11 cellular contexts compared by ENCODE assay signal in the genomic region with DNA sequence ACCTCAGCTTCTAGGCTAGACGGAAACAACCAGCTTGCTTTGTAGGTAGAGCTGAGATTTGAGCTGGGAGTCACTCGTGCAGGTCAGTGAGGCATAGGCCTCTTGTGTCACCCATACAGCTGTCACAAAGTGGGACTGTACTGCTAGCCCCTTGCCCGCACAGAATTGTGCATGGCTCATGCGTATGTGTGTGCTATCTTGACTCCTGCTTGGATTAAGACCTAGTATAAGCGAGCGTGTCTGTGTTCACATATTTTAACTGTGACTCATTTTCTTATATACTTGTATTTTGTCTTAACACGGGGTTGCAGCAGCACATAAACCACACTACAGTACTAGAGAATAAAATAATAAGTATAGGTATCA. TPM values are rescaled to one million over a fixed set of nuclear protein-coding genes. Genes with fewer than 3 reads are reported as not detected.
DNase-seq lines count a peak whose midpoint lies in the region; ATAC-seq, FAIRE-seq and TF ChIP-seq lines count a peak whose summit lies in the region.
"Had no signal": no experiment of that assay in that cellular context is flagged by ENCODE, and none has a peak within 500 bp of the region (broad histone marks: within the 10 kb centered on the region; RNA-seq: fewer than 3 reads in every experiment).

No MANE protein-coding gene starts in this region.

- no peak overlapping the region for H2AK5ac ChIP-seq in H1 (ENCODE audit: low read depth, low read length)

- no peak overlapping the region for H3K14ac ChIP-seq in H1 (ENCODE audit: insufficient read length)

- H3K18ac ChIP-seq in H1 (ENCODE audit: extremely low read depth, low read length): peak overlapping the region; percentile 1; the same call in 1 of the 2 replicates

- TF ChIP-seq RAD21 in A549 (conservative IDR thresholded peaks at IDR 0.05 in 1 of 2, IDR thresholded peaks at IDR 0.05 in 1 of 2) (no peak), H1 (IDR thresholded peaks at IDR 0.05 in 1 of 2, conservative IDR thresholded peaks at IDR 0.05 in 1 of 2; ENCODE audit: low read depth in 2 of 2, low read length in 2 of 2) (no peak)

- H4K5ac ChIP-seq in H1 (ENCODE audit: insufficient read length, low read depth, low read length): no peak overlapping the region

- no peaks in the 10 kb centered on the region for H3K9me3 ChIP-seq in A549
- no peaks in the 10 kb centered on the region for H3K9me3 ChIP-seq in H1 (ENCODE audit: insufficient read depth in 2 of 2, low read depth in 1 of 2, low read length in 1 of 2)

- no peak overlapping the region for H2BK20ac ChIP-seq in H1 (ENCODE audit: low read length)

- H3K4me1 ChIP-seq in A549: peaks cover 14% of the 10 kb centered on the region
- H3K4me1 ChIP-seq in H1 (replicated peaks in 1 of 4; ENCODE audit: control insufficient read depth in 3 of 4, insufficient read depth in 4 of 4, low read length in 3 of 4): peaks cover 0 to 18% (median 5%) of the 10 kb centered on the region in 4 experiments

- peak overlapping the region in 4 of 6 donors; percentile 31 to 87 (median 64) for H3K27ac Mint-ChIP-seq in naive B cell
- H3K27ac Mint-ChIP-seq: activated CD8-positive, alpha-beta T cell treated with anti-CD3 and anti-CD28 coated beads, Interleukin-2, amount 10 ng/mL, durations not matched to agents 7 days and 5 days had no signal

- TF ChIP-seq POLR2A in A549 (IDR thresholded peaks at IDR 0.05; ENCODE audit: low read length): no peak
- TF ChIP-seq POLR2A in H1 (IDR thresholded peaks at IDR 0.05; ENCODE audit: control extremely low read depth in 1 of 2, low read depth in 2 of 2, low read length in 2 of 2): no peak

- H3K4me1 Mint-ChIP-seq in naive B cell: peaks cover 19 to 35% (median 20%) of the 10 kb centered on the region in 3 donors
- H3K4me1 Mint-ChIP-seq: neural crest cell had no signal

- no peak overlapping the region for H4K91ac ChIP-seq in H1 (replicated peaks; ENCODE audit: insufficient read length, low read length)

- CTCF ChIA-PET in A549 (lab: Yijun Ruan, JAX) (interaction anchor here (1.2 to 8.8 kb wide), 4 partner anchors 10 to 111 kb away, joined by 3 to 52 read pairs (median 8); no protein-coding TSS in a partner anchor), H1 (lab: Charles Lee; ENCODE audit: partially characterized antibody) (interaction anchor here (0.9 to 6.2 kb wide), 10 partner anchors 8 to 154 kb away, joined by 3 to 27 read pairs (median 4); partner anchors contain the start of gene RAB1A)

- H3K36me3 Mint-ChIP-seq in naive B cell: no peaks in the 10 kb centered on the region

- H3K23ac ChIP-seq in H1 (ENCODE audit: insufficient read length): no peak overlapping the region

- ATAC-seq in A549 (peak; percentile 9 to 12; a peak in 3 of 6 replicates), naive B cell (ENCODE audit: low read depth in 2 of 2) (no peak), HG02938 (IDR thresholded peaks at IDR 0.05; ENCODE audit: unreplicated experiment) (no peak)
- ATAC-seq: activated CD8-positive, alpha-beta T cell treated with anti-CD3 and anti-CD28 coated beads, Interleukin-2, amount 10 ng/mL, durations not matched to agents 7 days and 5 days had no signal

- H4K8ac ChIP-seq in H1 (ENCODE audit: extremely low read depth, insufficient read depth, low read length): no peak overlapping the region

- H3K4me3 Mint-ChIP-seq in naive B cell: no peak overlapping the region
- H3K4me3 Mint-ChIP-seq: activated CD8-positive, alpha-beta T cell treated with anti-CD3 and anti-CD28 coated beads, Interleukin-2, amount 10 ng/mL, durations not matched to agents 7 days and 5 days; neural crest cell had no signal

- TF ChIP-seq CTCF in A549 (IDR thresholded peaks at IDR 0.05) (no peak), H1 (IDR thresholded peaks at IDR 0.05; ENCODE audit: control extremely low read depth in 1 of 3, insufficient read depth in 1 of 3, low read depth in 1 of 3, low read length in 3 of 3) (no peak)

- POLR2A ChIA-PET in A549 (lab: Yijun Ruan, JAX): no interaction called here
- POLR2A ChIA-PET in H1 (lab: Charles Lee; ENCODE audit: partially characterized antibody): interaction anchor here (0.6 to 2.8 kb wide), 5 partner anchors 13 to 109 kb away, joined by 3 to 14 read pairs (median 3); partner anchors contain the start of gene CEP68

- no peak overlapping the region for H2BK120ac ChIP-seq in H1 (replicated peaks; ENCODE audit: low read depth, low read length)

- WGBS in A549 (ENCODE audit: missing lambda C conversion rate): 67% methylated on average over 7 of the region's 7 CpGs
- 86% methylated on average over 7 of the region's 7 CpGs; no CpG with 5 or more reads in 1 of the 2 experiments for WGBS in H1 (ENCODE audit: extremely low coverage in 1 of 2, insufficient coverage in 1 of 2, insufficient read length in 1 of 2, insufficient replicate concordance in 2 of 2, low coverage in 1 of 2, low lambda C conversion rate in 2 of 2, missing lambda C conversion rate in 1 of 2), 2 experiments

- no peaks in the 10 kb centered on the region for H3K79me2 ChIP-seq in H1 (ENCODE audit: control insufficient read depth in 1 of 2, insufficient read depth in 2 of 2, low read length in 2 of 2)

- H3K9me3 Mint-ChIP-seq in naive B cell: no peaks in the 10 kb centered on the region
- H3K9me3 Mint-ChIP-seq: neural crest cell had no signal

- H3K4me2 ChIP-seq in A549: no peak overlapping the region
- no peak overlapping the region for H3K4me2 ChIP-seq in H1 (ENCODE audit: insufficient read depth in 1 of 2, low read depth in 2 of 2, low read length in 2 of 2)

- H4K20me1 ChIP-seq in H1 (replicated peaks in 1 of 2; ENCODE audit: control insufficient read depth in 1 of 2, insufficient read depth in 2 of 2, low read length in 2 of 2): peaks cover 13 to 18% of the 10 kb centered on the region in 2 experiments

- H3K36me3 ChIP-seq in H1 (ENCODE audit: control insufficient read depth in 2 of 4, insufficient read depth in 4 of 4, low read length in 3 of 4): peaks cover 20 to 68% (median 35%) of the 10 kb centered on the region in 4 experiments

- no peak overlapping the region for H2BK15ac ChIP-seq in H1 (ENCODE audit: low read length)

- no peak overlapping the region for H2AFZ ChIP-seq in H1 (ENCODE audit: low read length)

- DNase-seq in A549 (ENCODE audit: low read depth in 1 of 2, low spot score in 1 of 2) (no peak), LHCN-M2 (ENCODE audit: low read depth) (peak; percentile 64), H1 (ENCODE audit: low read depth in 1 of 2, low spot score in 2 of 2) (no peak), naive B cell (no peak), SW 1271 (lab: John Stamatoyannopoulos, UW) (no peak), NCI-H2171 (lab: John Stamatoyannopoulos, UW) (no peak), kidney glomerular epithelial cell (lab: John Stamatoyannopoulos, UW) (no peak)
- DNase-seq: activated CD8-positive, alpha-beta T cell treated with anti-CD3 and anti-CD28 coated beads, Interleukin-2, amount 10 ng/mL, durations not matched to agents 7 days and 5 days; effector memory CD4-positive, alpha-beta T cell had no signal

- no peaks in the 10 kb centered on the region for H3K27me3 ChIP-seq in H1 (replicated peaks in 1 of 4; ENCODE audit: control insufficient read depth in 3 of 4, extremely low read depth in 1 of 4, insufficient read depth in 3 of 4, low read length in 3 of 4)

- H3K4ac ChIP-seq in H1 (replicated peaks; ENCODE audit: insufficient read length, low read depth, low read length): no peak overlapping the region

- H2BK12ac ChIP-seq in H1 (ENCODE audit: low read depth, low read length): no peak overlapping the region

- FAIRE-seq in A549 (lab: Jason Lieb, UNC) (no peak), H1 (lab: Jason Lieb, UNC) (no peak)

- H3K9ac ChIP-seq in H1 (replicated peaks in 1 of 4; ENCODE audit: extremely low read depth in 1 of 4, low read depth in 3 of 4, low read length in 3 of 4): no peak overlapping the region

- H3K56ac ChIP-seq in H1 (replicated peaks; ENCODE audit: insufficient read length, low read depth, low read length): no peak overlapping the region

- no peaks in the 10 kb centered on the region for H3K27me3 Mint-ChIP-seq in naive B cell

- H3K4me3 ChIP-seq in A549: no peak overlapping the region
- H3K4me3 ChIP-seq in H1 (ENCODE audit: extremely low read depth in 1 of 4, insufficient read depth in 2 of 4, low read depth in 3 of 4, low read length in 4 of 4): no peak overlapping the region

- H3K23me2 ChIP-seq in H1 (ENCODE audit: low read depth, low read length): no peaks in the 10 kb centered on the region; the same call in 1 of the 2 replicates

- H2BK5ac ChIP-seq in H1 (ENCODE audit: low read depth, low read length): no peak overlapping the region

- TF ChIP-seq EP300 in A549 (IDR thresholded peaks at IDR 0.05) (no peak), H1 (IDR thresholded peaks at IDR 0.05; ENCODE audit: borderline replicate concordance in 1 of 2, low read depth in 2 of 2, low read length in 2 of 2) (no peak)

- 0 out of 2 replicates have a peak, but pooled peaks cover 2% of the 10 kb centered on the region for H3K79me1 ChIP-seq in H1 (ENCODE audit: low read depth, low read length)

- H3K27ac ChIP-seq in A549 (no peak overlapping the region), H1 (ENCODE audit: low read depth, low read length) (no peak overlapping the region)

RNA-seq across cellular contexts. Expression of gene CEP68, which starts 20.1 kb away (rescaled TPM):
- polyA plus RNA-seq in A549 (2011; rRNA removed) (9.2 and 9.3 TPM in 2 replicates), A549 (2017; fragmentation: RNase III; extraction: RNeasy Plus Mini Kit Qiagen cat#74134 plus additional on column Dnase treatment) (6.3 to 6.9 TPM (median 6.8 TPM) in 3 replicates), H1 (2011; rRNA removed) (24.7 and 35.5 TPM in 2 replicates), naive B cell (ENCODE audit: low read depth in 6 of 6) (10 to 100 TPM; 16.6 to 21.0 (median 18.6) TPM)
- 5.7 and 9.1 TPM in 2 replicates for polyA plus RNA-seq in A549 (2012; cell fraction: cytosol; rRNA removed)
- 10.7 TPM in 2 replicates for polyA plus RNA-seq in A549 (2012; cell fraction: nucleus; rRNA removed)
- polyA minus RNA-seq in A549 (2011; rRNA and poly(A)+ RNA removed): 12.6 and 14.2 TPM in 2 replicates
- 8.4 and 10.3 TPM in 2 replicates for total RNA-seq in LHCN-M2 (2014; rRNA removed)
- 4.1 TPM for polyA plus RNA-seq in LHCN-M2 (2012)
- 22.5 and 23.2 TPM in 2 replicates for total RNA-seq in H1 (2021; fragmentation: NEBNext Ultra II Directional; extraction: Animal tissue kit (Norgen Biotek cat#: 25700))
- polyA plus RNA-seq in H1 (2011; cell fraction: cytosol; rRNA removed): 20.4 TPM
- polyA plus RNA-seq in H1 (2011; cell fraction: nucleus; rRNA removed): 40.5 TPM
- 16.9 to 20.7 TPM (median 18.1 TPM) in 4 replicates for polyA plus RNA-seq in H1 (2012, experiment 1 of 2)
- polyA plus RNA-seq in H1 (2012, experiment 2 of 2): 6.4 TPM
- polyA plus RNA-seq in H1 (2013, experiment 1 of 2): 13.5 TPM
- polyA plus RNA-seq in H1 (2013, experiment 2 of 2): 12.5 TPM
- polyA minus RNA-seq in H1 (2011; rRNA and poly(A)+ RNA removed): 34.2 and 41.1 TPM in 2 replicates
- polyA minus RNA-seq in H1 (2011; cell fraction: cytosol; rRNA and poly(A)+ RNA removed): 15.8 TPM
- 40.5 TPM for polyA minus RNA-seq in H1 (2011; cell fraction: nucleus; rRNA and poly(A)+ RNA removed)

RNA-seq across cellular contexts. Expression of gene RAB1A, which starts 53.6 kb away (rescaled TPM):
- polyA plus RNA-seq in A549 (2011; rRNA removed) (351 and 417 TPM in 2 replicates), A549 (2017; fragmentation: RNase III; extraction: RNeasy Plus Mini Kit Qiagen cat#74134 plus additional on column Dnase treatment) (269 to 320 TPM (median 308 TPM) in 3 replicates), H1 (2011; rRNA removed) (40.6 and 77.9 TPM in 2 replicates), naive B cell (ENCODE audit: low read depth in 6 of 6) (10 to 100 TPM; 53.4 to 92.2 (median 60.5) TPM)
- 166 and 174 TPM in 2 replicates for polyA plus RNA-seq in A549 (2012; cell fraction: cytosol; rRNA removed)
- polyA plus RNA-seq in A549 (2012; cell fraction: nucleus; rRNA removed): 34.8 and 53.4 TPM in 2 replicates
- polyA minus RNA-seq in A549 (2011; rRNA and poly(A)+ RNA removed): 60.8 and 99.9 TPM in 2 replicates
- 75.4 and 89.7 TPM in 2 replicates for total RNA-seq in LHCN-M2 (2014; rRNA removed)
- polyA plus RNA-seq in LHCN-M2 (2012): 147 TPM
- total RNA-seq in H1 (2021; fragmentation: NEBNext Ultra II Directional; extraction: Animal tissue kit (Norgen Biotek cat#: 25700)): 119 and 120 TPM in 2 replicates
- polyA plus RNA-seq in H1 (2011; cell fraction: cytosol; rRNA removed): 89.3 TPM
- polyA plus RNA-seq in H1 (2011; cell fraction: nucleus; rRNA removed): 16.5 TPM
- 96.8 to 146 TPM (median 100 TPM) in 4 replicates for polyA plus RNA-seq in H1 (2012, experiment 1 of 2)
- polyA plus RNA-seq in H1 (2012, experiment 2 of 2): 13.5 TPM
- polyA plus RNA-seq in H1 (2013, experiment 1 of 2): 82.1 TPM
- 83.0 TPM for polyA plus RNA-seq in H1 (2013, experiment 2 of 2)
- 38.1 and 55.0 TPM in 2 replicates for polyA minus RNA-seq in H1 (2011; rRNA and poly(A)+ RNA removed)
- polyA minus RNA-seq in H1 (2011; cell fraction: cytosol; rRNA and poly(A)+ RNA removed): 35.7 TPM
- polyA minus RNA-seq in H1 (2011; cell fraction: nucleus; rRNA and poly(A)+ RNA removed): 27.6 TPM

Comparison
In these comparisons a context has a peak if more than half of its experiments do, and no peak if none do; other contexts are left out.
1. ATAC-seq: peak in A549 (2 of 2); none in naive B cell (0 of 2) and HG02938 (single experiment).